24 cellular contexts compared by ENCODE assay signal in the genomic region with DNA sequence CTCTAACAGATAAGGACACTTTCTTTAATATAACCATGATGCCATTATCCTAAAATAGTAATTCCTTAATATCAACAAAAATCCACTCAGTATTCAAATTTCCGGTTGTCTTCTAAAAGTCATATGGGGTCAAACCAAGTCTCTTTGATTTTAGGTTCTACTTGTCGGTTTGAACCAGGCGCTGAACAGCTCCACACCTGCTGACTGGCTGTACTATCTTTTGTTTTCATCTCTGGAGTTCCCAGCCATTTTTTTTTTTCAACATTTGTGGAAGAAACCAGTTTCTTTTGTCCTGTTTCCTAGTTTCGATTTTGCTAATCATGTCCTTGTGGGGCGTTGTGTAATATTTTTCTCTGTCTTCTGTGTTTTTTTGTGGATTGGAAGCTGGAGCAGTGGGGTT. TPM values are rescaled to one million over a fixed set of nuclear protein-coding genes. Genes with fewer than 3 reads are reported as not detected.
"Had no signal": no experiment of that assay in that cellular context is flagged by ENCODE, and none has a peak within 500 bp of the region (broad histone marks: within the 10 kb centered on the region; RNA-seq: fewer than 3 reads in every experiment).

No MANE protein-coding gene starts in this region.

- H3K27me3 ChIP-seq: adrenal gland, neutrophil, thyroid gland had no signal

- H3K4me3 ChIP-seq: adrenal gland, esophagus muscularis mucosa, skin epidermis, thyroid gland had no signal

- H3K9me3 ChIP-seq: adrenal gland, neutrophil, thyroid gland had no signal

- ATAC-seq: activated T-cell treated with anti-CD3 and anti-CD28 coated beads, Interleukin-2, amount 50 U/mL, for 4 hours; left ventricle myocardium superior; natural killer cell; stimulated activated naive B cell treated with anti-CD40 and anti-IgM and Interleukin-4, amounts not matched to agents 10 μg/mL and 1 μg/mL and 100 μg/mL, for 72 hours; T-helper 17 cell; WTC11 had no signal

- H3K27ac ChIP-seq: adrenal gland, esophagus muscularis mucosa, neutrophil, thyroid gland had no signal

- DNase-seq: activated CD4-positive, alpha-beta memory T cell treated with anti-CD3 and anti-CD28 coated beads, Interleukin-2, amount 10 ng/mL, durations not matched to agents 7 days and 5 days; activated CD4-positive, alpha-beta T cell treated with anti-CD3 and anti-CD28 coated beads for 4 hours; activated effector memory CD4-positive, alpha-beta T cell treated with Interleukin-2 at 50 U/mL for 16 hours; activated naive CD4-positive, alpha-beta T cell treated with anti-CD3 and anti-CD28 coated beads, Interleukin-2, amount 50 U/mL, for 16 hours; activated T-cell treated with anti-CD3 and anti-CD28 coated beads, Interleukin-2, amount 50 U/mL, for 4 hours; adrenal gland; foreskin fibroblast; glutamatergic neuron; hypothalamus; kidney glomerular epithelial cell; left ventricle myocardium superior; mesenchymal stem cell; natural killer cell; stimulated activated CD4-positive, alpha-beta T cell treated with anti-CD3 and anti-CD28 coated beads, Interleukin-15, amount 100 ng/mL, for 24 hours; stimulated activated CD4-positive, alpha-beta T cell treated with anti-CD3 and anti-CD28 coated beads, Interleukin-4, amount 100 ng/mL, for 1 hour; stimulated activated naive B cell treated with anti-CD40 and anti-IgM and Interleukin-4, amounts not matched to agents 10 μg/mL and 1 μg/mL and 100 μg/mL, for 72 hours; T-helper 17 cell; thyroid gland had no signal

- FAIRE-seq: colon had no signal

- H3K4me1 ChIP-seq: adrenal gland, esophagus muscularis mucosa, thyroid gland had no signal

- H3K36me3 ChIP-seq: adrenal gland, esophagus muscularis mucosa, neutrophil, thyroid gland had no signal

RNA-seq across cellular contexts. Expression of a gene that starts 50.1 kb away (rescaled TPM):
- total RNA-seq: activated CD4-positive, alpha-beta memory T cell treated with anti-CD3 and anti-CD28 coated beads, Interleukin-2, amount 10 ng/mL, durations not matched to agents 7 days and 5 days; activated T-cell treated with anti-CD3 and anti-CD28 coated beads, Interleukin-2, amount 50 U/mL, for 4 hours; cardiac septum; natural killer cell; T-helper 17 cell had no signal
